ENCODE assay signal across 8 cellular contexts in the genomic region with DNA sequence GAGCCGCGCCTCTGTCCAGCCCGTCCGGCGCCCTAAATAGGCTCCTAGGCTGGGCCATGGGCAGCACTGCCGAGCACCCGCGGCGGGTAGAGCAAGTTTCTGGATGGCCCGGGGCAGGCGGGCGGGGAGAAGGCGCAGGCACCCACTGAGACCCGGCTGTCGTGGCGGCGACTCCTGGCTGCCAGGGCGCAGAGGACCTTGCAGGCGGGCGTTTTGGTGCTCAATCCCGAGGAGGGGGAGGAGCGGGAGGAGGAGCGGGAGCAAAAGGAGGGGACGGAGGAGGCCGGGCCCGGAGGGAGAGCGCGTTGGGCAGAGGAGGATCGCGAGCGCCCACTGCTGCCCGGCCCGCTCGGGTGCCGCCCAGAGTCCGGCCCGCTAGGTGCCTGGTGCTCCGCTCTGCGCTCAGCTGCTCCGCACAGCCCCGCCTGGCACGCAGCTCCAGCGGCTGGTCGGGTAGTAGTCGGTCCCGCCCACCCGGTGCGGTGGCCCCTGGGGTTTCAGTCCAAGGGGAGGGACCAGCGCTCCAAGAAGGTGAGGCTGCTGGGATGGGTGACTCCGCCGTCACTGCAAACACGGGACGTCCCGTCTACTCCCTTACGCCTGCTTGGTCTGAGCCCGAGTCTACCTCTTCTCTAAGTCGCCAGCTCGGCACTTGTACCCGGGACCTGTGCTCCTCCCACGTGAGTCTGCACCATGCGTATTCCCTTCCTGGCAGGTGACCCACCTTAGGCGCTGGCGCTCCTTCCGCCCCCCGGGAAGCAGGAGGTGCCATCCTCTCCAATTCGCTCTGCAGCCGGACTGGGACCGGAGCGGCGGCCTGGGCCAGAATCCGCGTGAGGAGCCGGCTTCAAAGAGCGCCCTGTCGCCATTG. TPM values are rescaled to one million over a fixed set of nuclear protein-coding genes. Genes with fewer than 3 reads are reported as not detected.
DNase-seq lines count a peak whose midpoint lies in the region; ATAC-seq and TF ChIP-seq lines count a peak whose summit lies in the region.

HS3ST1 (minus strand) TSS at position 194 of the 871 bp plus-strand sequence. CDS start 28,889 bp downstream, outside the sequence.

- peak within 1 kb of the TSS; percentile 65 for H3K27ac ChIP-seq in layer of hippocampus (ENCODE audit: low read depth, low read length)
- peak within 1 kb of the TSS; percentile 55 to 79 (median 74) for H3K27ac ChIP-seq in spleen

- H3K9me3 ChIP-seq in spleen: no peaks in the 10 kb centered on the region

- peaks cover 0 to 76% (median 38%) of the 10 kb centered on the region in 6 donors for H3K4me1 ChIP-seq in spleen

- intact Hi-C loops in spleen (cut with DNase I; ENCODE audit: low total_unique reads): loop anchor here (5.0 kb wide), 1 partner anchor 847 kb away; no protein-coding TSS in a partner anchor

- 0 to 3% (median 1%) methylated on average over 42 to 75 of the region's 75 CpGs for WGBS in spleen, 5 donors

- H3K27me3 ChIP-seq in layer of hippocampus (ENCODE audit: control insufficient read depth, insufficient read depth, low read length) (peaks cover 5% of the 10 kb centered on the region), spleen (replicated peaks in 1 of 7) (peaks cover 0 to 42% (median 13%) of the 10 kb centered on the region in 7 donors)

- TF ChIP-seq CTCF in choroid plexus epithelial cell (conservative IDR thresholded peaks at IDR 0.05; ENCODE audit: low read depth, low read length): peak; percentile 48
- peak; percentile 40 to 81 (median 69) for TF ChIP-seq CTCF in spleen (IDR thresholded peaks at IDR 0.05 in 8 of 11, conservative IDR thresholded peaks at IDR 0.05 in 3 of 11)

- H3K4me3 ChIP-seq in choroid plexus epithelial cell (ENCODE audit: low read depth, low read length) (peak within 1 kb of the TSS; percentile 45), spleen (peak within 1 kb of the TSS; percentile 54 to 89 (median 66))

- DNase-seq in Daoy (ENCODE audit: low read depth) (peak; percentile 31), HuH-7.5 (ENCODE audit: low spot score) (peak; percentile 80), SW 1271 (lab: John Stamatoyannopoulos, UW) (peak; percentile 47 to 81), choroid plexus epithelial cell (ENCODE audit: low read depth) (peak; percentile 45), spleen (peak; percentile 95), GOT3 (lab: John Stamatoyannopoulos, UW) (no peak)

- peak in 1 of 3 donors; percentile 11 for TF ChIP-seq POLR2A in spleen (IDR thresholded peaks at IDR 0.05)

- no peaks in the 10 kb centered on the region for H3K36me3 ChIP-seq in spleen

- ATAC-seq in GM21529 (IDR thresholded peaks at IDR 0.05; ENCODE audit: unreplicated experiment): peak; percentile 81

RNA-seq across cellular contexts. Expression of gene HS3ST1, which starts in this region (rescaled TPM):
- not detected in 2 replicates for total RNA-seq in Daoy (2014; rRNA removed; shearing (Covaris generic))
- 1 to 10 TPM; 2.6 to 7.4 (median 3.4) TPM for total RNA-seq in spleen
- 1 to 10 TPM; 1.8 to 4.7 (median 2.3) TPM for polyA plus RNA-seq in spleen

Comparison
In these comparisons a context has a peak if more than half of its experiments do, and no peak if none do; other contexts are left out.
1. Peak in DNase-seq in Daoy; RNA of the gene not detected or under 1 TPM.